In genomic region chr19:3367572-3368440, GRCh38 we compare ENCODE assay signal across 8 cellular contexts. TPM values are rescaled to one million over a fixed set of nuclear protein-coding genes. Genes with fewer than 3 reads are reported as not detected.
DNase-seq lines count a peak whose midpoint lies in the region; ATAC-seq and TF ChIP-seq lines count a peak whose summit lies in the region.

No MANE protein-coding gene starts in this region.

- DNase-seq in A172 (ENCODE audit: low spot score): peak; percentile 45
- DNase-seq in HFFc6: no peak
- DNase-seq in body of pancreas: peak in 2 of 4 donors; percentile 32 to 44
- no peak for DNase-seq in mesothelial cell of epicardium (ENCODE audit: low spot score in 2 of 2, unreplicated experiment in 2 of 2)
- DNase-seq in NCI-H1694 (lab: John Stamatoyannopoulos, UW): no peak
- DNase-seq in HPDE6-E6E7 (ENCODE audit: extremely low spot score): no peak
- DNase-seq in KG1 (lab: John Stamatoyannopoulos, UW): no peak

- H3K36me3 Mint-ChIP-seq in HFFc6 (ENCODE audit: low read depth): no peaks in the 10 kb centered on the region; the same call in 1 of the 2 replicates
- no peaks in the 10 kb centered on the region for H3K36me3 Mint-ChIP-seq in mesothelial cell of epicardium

- peaks cover 76% of the 10 kb centered on the region for H3K4me1 ChIP-seq in body of pancreas

- no peak for TF ChIP-seq POLR2A in body of pancreas (IDR thresholded peaks at IDR 0.05)

- intact Hi-C loops in body of pancreas (cut with DNase I): no loop called here

- H3K27ac Mint-ChIP-seq in HFFc6: peak overlapping the region; percentile 87
- H3K27ac Mint-ChIP-seq in mesothelial cell of epicardium: no peak overlapping the region

- H3K4me1 Mint-ChIP-seq in HFFc6 (ENCODE audit: low read depth) (peaks cover 53% of the 10 kb centered on the region), mesothelial cell of epicardium (peaks cover 34% of the 10 kb centered on the region)

- peak overlapping the region; percentile 63 to 75 for H3K4me3 ChIP-seq in body of pancreas

- no peaks in the 10 kb centered on the region for H3K36me3 ChIP-seq in body of pancreas (replicated peaks in 1 of 2; ENCODE audit: insufficient read depth in 1 of 2, low read depth in 2 of 2)

- H3K27me3 ChIP-seq in body of pancreas: no peaks in the 10 kb centered on the region

- no peaks in the 10 kb centered on the region for H3K9me3 ChIP-seq in body of pancreas

- TF ChIP-seq CTCF in HFFc6 (IDR thresholded peaks at IDR 0.05) (no peak), body of pancreas (IDR thresholded peaks at IDR 0.05) (no peak), mesothelial cell of epicardium (IDR thresholded peaks at IDR 0.05; ENCODE audit: unreplicated experiment) (no peak)

- H3K4me3 Mint-ChIP-seq in HFFc6 (peak overlapping the region; percentile 88), mesothelial cell of epicardium (peak overlapping the region; percentile 66)

- H3K9me3 Mint-ChIP-seq in HFFc6 (no peaks in the 10 kb centered on the region), mesothelial cell of epicardium (no peaks in the 10 kb centered on the region)

- H3K27me3 Mint-ChIP-seq in HFFc6 (ENCODE audit: insufficient read depth) (peaks cover 4% of the 10 kb centered on the region; the same call in 1 of the 2 replicates), mesothelial cell of epicardium (ENCODE audit: low read depth) (peaks cover 89% of the 10 kb centered on the region)

- no peak for ATAC-seq in body of pancreas
- ATAC-seq in HG02981 (IDR thresholded peaks at IDR 0.05; ENCODE audit: unreplicated experiment): no peak

- 0 to 6% methylated on average over 1 to 27 of the region's 27 CpGs for WGBS in body of pancreas, 2 donors

- H3K27ac ChIP-seq in body of pancreas: peak overlapping the region; percentile 97 to 99 (median 99)

RNA-seq across cellular contexts. Expression of gene NFIC, which starts 1.4 kb away (rescaled TPM):
- total RNA-seq in A172 (2014; rRNA removed; shearing (Covaris generic)): 26.2 and 32.5 TPM in 2 replicates
- 100 to 1,000 TPM; 186 to 219 (median 211) TPM for total RNA-seq in HFFc6 (2021; fragmentation: NEBNext Ultra II Directional; extraction: Animal tissue kit (Norgen Biotek cat#: 25700))
- total RNA-seq in body of pancreas (100 to 1,000 TPM; 178 to 186 TPM), mesothelial cell of epicardium (28.6 to 32.9 TPM (median 32.2 TPM) in 3 replicates)
